In genomic region chr22:49858827-49859226, GRCh38 we compare ENCODE assay signal across 15 cellular contexts.
"Had no signal": no experiment of that assay in that cellular context is flagged by ENCODE, and none has a peak within 500 bp of the region (broad histone marks: within the 10 kb centered on the region; RNA-seq: fewer than 3 reads in every experiment).

No MANE protein-coding gene starts in this region.

- H3K27ac Mint-ChIP-seq: activated CD4-positive, alpha-beta T cell treated with anti-CD3 and anti-CD28 coated beads, Interleukin-2, amount 10 ng/mL, durations not matched to agents 7 days and 5 days; activated T-cell treated with anti-CD3 and anti-CD28 coated beads, Interleukin-2, amount 50 U/mL, for 72 hours had no signal

- H3K27me3 Mint-ChIP-seq: activated CD4-positive, alpha-beta T cell treated with anti-CD3 and anti-CD28 coated beads, Interleukin-2, amount 10 ng/mL, durations not matched to agents 7 days and 5 days; central memory CD8-positive, alpha-beta T cell; T-cell had no signal

- DNase-seq: activated CD4-positive, alpha-beta T cell treated with anti-CD3 and anti-CD28 coated beads, Interleukin-2, amount 10 ng/mL, durations not matched to agents 7 days and 5 days; activated CD8-positive, alpha-beta memory T cell treated with anti-CD3 and anti-CD28 coated beads for 24 hours; activated CD8-positive, alpha-beta memory T cell treated with anti-CD3 and anti-CD28 coated beads, Interleukin-2, amount 50 U/mL, for 48 hours; activated naive CD4-positive, alpha-beta T cell; activated T-cell treated with anti-CD3 and anti-CD28 coated beads, Interleukin-2, amount 50 U/mL, for 72 hours; cortex of kidney; heart right ventricle; left ventricle myocardium superior; stimulated activated CD4-positive, alpha-beta T cell treated with anti-CD3 and anti-CD28 coated beads, Interleukin-2, amount 100 ng/mL, for 24 hours; stimulated activated naive CD8-positive, alpha-beta T cell treated with anti-CD3 and anti-CD28 coated beads, Interleukin-15, Interleukin-2, amounts not matched to agents 100 U/mL and 50 U/mL, for 24 hours; substantia nigra; T-cell; T-helper 9 cell had no signal

- ATAC-seq: activated T-cell treated with anti-CD3 and anti-CD28 coated beads, Interleukin-2, amount 50 U/mL, for 72 hours; gastroesophageal sphincter; heart right ventricle; left ventricle myocardium superior; stimulated activated naive CD8-positive, alpha-beta T cell treated with anti-CD3 and anti-CD28 coated beads, Interleukin-15, Interleukin-2, amounts not matched to agents 100 U/mL and 50 U/mL, for 24 hours; T-cell had no signal

- H3K9me3 Mint-ChIP-seq: activated CD4-positive, alpha-beta T cell treated with anti-CD3 and anti-CD28 coated beads, Interleukin-2, amount 10 ng/mL, durations not matched to agents 7 days and 5 days; activated T-cell treated with anti-CD3 and anti-CD28 coated beads, Interleukin-2, amount 50 U/mL, for 72 hours; central memory CD8-positive, alpha-beta T cell; T-cell had no signal

- H3K4me3 Mint-ChIP-seq: activated CD4-positive, alpha-beta T cell treated with anti-CD3 and anti-CD28 coated beads, Interleukin-2, amount 10 ng/mL, durations not matched to agents 7 days and 5 days; activated T-cell treated with anti-CD3 and anti-CD28 coated beads, Interleukin-2, amount 50 U/mL, for 72 hours; central memory CD8-positive, alpha-beta T cell; T-cell had no signal
